Comparison of ENCODE assay signal across 2 cellular contexts in genomic region chr1:168920456-168921094, GRCh38.
A peak's percentile ranks its signal among the peaks of the same experiment; 100 is the strongest.
TF ChIP-seq lines count a peak whose summit lies in the region.

No MANE protein-coding gene starts in this region.

TF ChIP-seq in H1, 55 proteins besides CTCF, POLR2A, EP300 and RAD21 (continued from another document):
- TF ChIP-seq RNF2 (IDR thresholded peaks at IDR 0.05; ENCODE audit: borderline replicate concordance, low read depth, low read length, missing control alignments, poor library complexity, severe bottlenecking) (no peak), ZNF274 (IDR thresholded peaks at IDR 0.05; ENCODE audit: borderline replicate concordance, extremely low read depth, low read length) (no peak), HDAC6 (IDR thresholded peaks at IDR 0.05; ENCODE audit: low read depth, low read length) (no peak), JUND (IDR thresholded peaks at IDR 0.05; ENCODE audit: low read length) (no peak), BCL11A (IDR thresholded peaks at IDR 0.05; ENCODE audit: low read depth in 2 of 2, low read length in 2 of 2) (no peak), CHD2 (IDR thresholded peaks at IDR 0.05; ENCODE audit: low read length) (no peak), PHF8 (conservative IDR thresholded peaks at IDR 0.05; ENCODE audit: low read depth, low read length) (no peak), EGR1 (IDR thresholded peaks at IDR 0.05; ENCODE audit: borderline replicate concordance, low read depth, low read length) (no peak), RXRA (IDR thresholded peaks at IDR 0.05; ENCODE audit: insufficient read depth, low read depth, low read length) (no peak), TCF12 (IDR thresholded peaks at IDR 0.05; ENCODE audit: low read depth, low read length) (no peak), KDM4A (IDR thresholded peaks at IDR 0.05; ENCODE audit: low read depth, low read length, severe bottlenecking) (no peak)

TF ChIP-seq in HepG2, 621 proteins besides CTCF, POLR2A, EP300 and RAD21 (continued from another document and continues in another):
- no peak for TF ChIP-seq ZHX2 (IDR thresholded peaks at IDR 0.05; ENCODE audit: low read depth)
- no peak for TF ChIP-seq ZHX2 (CRISPR knock-in tag; IDR thresholded peaks at IDR 0.05; ENCODE audit: borderline replicate concordance)
- no peak for TF ChIP-seq ZNF224 (CRISPR knock-in tag; IDR thresholded peaks at IDR 0.05)
- no peak for TF ChIP-seq ZEB1 (IDR thresholded peaks at IDR 0.05; ENCODE audit: insufficient replicate concordance, low read depth)
- TF ChIP-seq LBX2 (CRISPR knock-in tag; IDR thresholded peaks at IDR 0.05; ENCODE audit: borderline replicate concordance), result no peak
- TF ChIP-seq FOXA3 (CRISPR knock-in tag; IDR thresholded peaks at IDR 0.05), result peak; percentile 64
- no peak for TF ChIP-seq GABPB1 (CRISPR knock-in tag; IDR thresholded peaks at IDR 0.05)
- TF ChIP-seq, protein P1, sequence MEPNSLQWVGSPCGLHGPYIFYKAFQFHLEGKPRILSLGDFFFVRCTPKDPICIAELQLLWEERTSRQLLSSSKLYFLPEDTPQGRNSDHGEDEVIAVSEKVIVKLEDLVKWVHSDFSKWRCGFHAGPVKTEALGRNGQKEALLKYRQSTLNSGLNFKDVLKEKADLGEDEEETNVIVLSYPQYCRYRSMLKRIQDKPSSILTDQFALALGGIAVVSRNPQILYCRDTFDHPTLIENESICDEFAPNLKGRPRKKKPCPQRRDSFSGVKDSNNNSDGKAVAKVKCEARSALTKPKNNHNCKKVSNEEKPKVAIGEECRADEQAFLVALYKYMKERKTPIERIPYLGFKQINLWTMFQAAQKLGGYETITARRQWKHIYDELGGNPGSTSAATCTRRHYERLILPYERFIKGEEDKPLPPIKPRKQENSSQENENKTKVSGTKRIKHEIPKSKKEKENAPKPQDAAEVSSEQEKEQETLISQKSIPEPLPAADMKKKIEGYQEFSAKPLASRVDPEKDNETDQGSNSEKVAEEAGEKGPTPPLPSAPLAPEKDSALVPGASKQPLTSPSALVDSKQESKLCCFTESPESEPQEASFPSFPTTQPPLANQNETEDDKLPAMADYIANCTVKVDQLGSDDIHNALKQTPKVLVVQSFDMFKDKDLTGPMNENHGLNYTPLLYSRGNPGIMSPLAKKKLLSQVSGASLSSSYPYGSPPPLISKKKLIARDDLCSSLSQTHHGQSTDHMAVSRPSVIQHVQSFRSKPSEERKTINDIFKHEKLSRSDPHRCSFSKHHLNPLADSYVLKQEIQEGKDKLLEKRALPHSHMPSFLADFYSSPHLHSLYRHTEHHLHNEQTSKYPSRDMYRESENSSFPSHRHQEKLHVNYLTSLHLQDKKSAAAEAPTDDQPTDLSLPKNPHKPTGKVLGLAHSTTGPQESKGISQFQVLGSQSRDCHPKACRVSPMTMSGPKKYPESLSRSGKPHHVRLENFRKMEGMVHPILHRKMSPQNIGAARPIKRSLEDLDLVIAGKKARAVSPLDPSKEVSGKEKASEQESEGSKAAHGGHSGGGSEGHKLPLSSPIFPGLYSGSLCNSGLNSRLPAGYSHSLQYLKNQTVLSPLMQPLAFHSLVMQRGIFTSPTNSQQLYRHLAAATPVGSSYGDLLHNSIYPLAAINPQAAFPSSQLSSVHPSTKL (CRISPR knock-in tag; IDR thresholded peaks at IDR 0.05), result peak; percentile 72; the same call in 1 of the 2 replicates
- no peak for TF ChIP-seq SOX6 (IDR thresholded peaks at IDR 0.05)
- TF ChIP-seq SOX6 (CRISPR knock-in tag; IDR thresholded peaks at IDR 0.05), result peak; percentile 19; the same call in 1 of the 2 replicates
- no peak for TF ChIP-seq HOXD1 (CRISPR knock-in tag; IDR thresholded peaks at IDR 0.05)
- TF ChIP-seq CAMTA2 (CRISPR knock-in tag; IDR thresholded peaks at IDR 0.05; ENCODE audit: borderline replicate concordance), result no peak
- TF ChIP-seq E2F5 (CRISPR knock-in tag; conservative IDR thresholded peaks at IDR 0.05), result no peak
- TF ChIP-seq MATR3 (CRISPR knock-in tag; IDR thresholded peaks at IDR 0.05), result no peak
- TF ChIP-seq KLF6 (CRISPR knock-in tag; IDR thresholded peaks at IDR 0.05), result no peak
- TF ChIP-seq SPEN (CRISPR knock-in tag; IDR thresholded peaks at IDR 0.05; ENCODE audit: low read depth), result no peak
- no peak for TF ChIP-seq TOE1 (CRISPR knock-in tag; IDR thresholded peaks at IDR 0.05)
- TF ChIP-seq ZBTB46 (CRISPR knock-in tag; IDR thresholded peaks at IDR 0.05; ENCODE audit: borderline replicate concordance), result no peak
- no peak for TF ChIP-seq THYN1 (CRISPR knock-in tag; IDR thresholded peaks at IDR 0.05; ENCODE audit: borderline replicate concordance, low read depth)
- TF ChIP-seq, protein P2, sequence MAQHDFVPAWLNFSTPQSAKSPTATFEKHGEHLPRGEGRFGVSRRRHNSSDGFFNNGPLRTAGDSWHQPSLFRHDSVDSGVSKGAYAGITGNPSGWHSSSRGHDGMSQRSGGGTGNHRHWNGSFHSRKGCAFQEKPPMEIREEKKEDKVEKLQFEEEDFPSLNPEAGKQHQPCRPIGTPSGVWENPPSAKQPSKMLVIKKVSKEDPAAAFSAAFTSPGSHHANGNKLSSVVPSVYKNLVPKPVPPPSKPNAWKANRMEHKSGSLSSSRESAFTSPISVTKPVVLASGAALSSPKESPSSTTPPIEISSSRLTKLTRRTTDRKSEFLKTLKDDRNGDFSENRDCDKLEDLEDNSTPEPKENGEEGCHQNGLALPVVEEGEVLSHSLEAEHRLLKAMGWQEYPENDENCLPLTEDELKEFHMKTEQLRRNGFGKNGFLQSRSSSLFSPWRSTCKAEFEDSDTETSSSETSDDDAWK (CRISPR knock-in tag; IDR thresholded peaks at IDR 0.05), result no peak
- no peak for TF ChIP-seq ZBTB8A (CRISPR knock-in tag; IDR thresholded peaks at IDR 0.05; ENCODE audit: borderline replicate concordance, low read depth)
- TF ChIP-seq MTA3 (CRISPR knock-in tag; IDR thresholded peaks at IDR 0.05), result no peak
- no peak for TF ChIP-seq FOXK1 (CRISPR knock-in tag; IDR thresholded peaks at IDR 0.05; ENCODE audit: borderline replicate concordance, low read depth)
- no peak for TF ChIP-seq NFKB2 (CRISPR knock-in tag; IDR thresholded peaks at IDR 0.05; ENCODE audit: borderline replicate concordance)
- no peak for TF ChIP-seq ZNF75D (CRISPR knock-in tag; IDR thresholded peaks at IDR 0.05; ENCODE audit: borderline replicate concordance)
- TF ChIP-seq ZFP90 (CRISPR knock-in tag; IDR thresholded peaks at IDR 0.05; ENCODE audit: borderline replicate concordance), result no peak
- no peak for TF ChIP-seq ZNF292 (CRISPR knock-in tag; IDR thresholded peaks at IDR 0.05; ENCODE audit: borderline replicate concordance, low read depth)
- no peak for TF ChIP-seq CREM (IDR thresholded peaks at IDR 0.05)
- no peak for TF ChIP-seq CREM (CRISPR knock-in tag; IDR thresholded peaks at IDR 0.05)
- no peak for TF ChIP-seq ZNF556 (CRISPR knock-in tag; IDR thresholded peaks at IDR 0.05; ENCODE audit: borderline replicate concordance)
- TF ChIP-seq, protein P3, sequence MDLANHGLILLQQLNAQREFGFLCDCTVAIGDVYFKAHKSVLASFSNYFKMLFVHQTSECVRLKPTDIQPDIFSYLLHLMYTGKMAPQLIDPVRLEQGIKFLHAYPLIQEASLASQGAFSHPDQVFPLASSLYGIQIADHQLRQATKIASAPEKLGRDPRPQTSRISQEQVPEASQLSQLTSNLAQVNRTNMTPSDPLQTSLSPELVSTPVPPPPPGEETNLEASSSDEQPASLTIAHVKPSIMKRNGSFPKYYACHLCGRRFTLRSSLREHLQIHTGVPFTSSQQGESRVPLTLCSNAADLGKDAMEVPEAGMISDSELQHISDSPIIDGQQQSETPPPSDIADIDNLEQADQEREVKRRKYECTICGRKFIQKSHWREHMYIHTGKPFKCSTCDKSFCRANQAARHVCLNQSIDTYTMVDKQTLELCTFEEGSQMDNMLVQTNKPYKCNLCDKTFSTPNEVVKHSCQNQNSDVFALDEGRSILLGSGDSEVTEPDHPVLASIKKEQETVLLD (CRISPR knock-in tag; IDR thresholded peaks at IDR 0.05; ENCODE audit: low read depth), result no peak
- TF ChIP-seq NR2F1 (CRISPR knock-in tag; IDR thresholded peaks at IDR 0.05), result no peak; a peak in 1 of 4 replicates
- no peak for TF ChIP-seq RBAK (CRISPR knock-in tag; IDR thresholded peaks at IDR 0.05)
- TF ChIP-seq UBTF (CRISPR knock-in tag; IDR thresholded peaks at IDR 0.05), result no peak
- no peak for TF ChIP-seq BHLHE40 (IDR thresholded peaks at IDR 0.05; ENCODE audit: low read length)
- TF ChIP-seq ZNF256 (CRISPR knock-in tag; conservative IDR thresholded peaks at IDR 0.05), result no peak
- TF ChIP-seq PAF1 (CRISPR knock-in tag; IDR thresholded peaks at IDR 0.05), result no peak
- TF ChIP-seq ZNF570 (CRISPR knock-in tag; IDR thresholded peaks at IDR 0.05; ENCODE audit: borderline replicate concordance), result no peak
- TF ChIP-seq IKZF4 (CRISPR knock-in tag; IDR thresholded peaks at IDR 0.05; ENCODE audit: borderline replicate concordance, low read depth, not compliant biosample characterization), result no peak
- TF ChIP-seq ZSCAN29 (CRISPR knock-in tag; conservative IDR thresholded peaks at IDR 0.05), result no peak
- peak; percentile 47 for TF ChIP-seq MED1 (CRISPR knock-in tag; IDR thresholded peaks at IDR 0.05)
- TF ChIP-seq ZNF3 (CRISPR knock-in tag; IDR thresholded peaks at IDR 0.05), result peak; percentile 85
